Comparison of ENCODE assay signal across 1 cellular context in the genomic region with DNA sequence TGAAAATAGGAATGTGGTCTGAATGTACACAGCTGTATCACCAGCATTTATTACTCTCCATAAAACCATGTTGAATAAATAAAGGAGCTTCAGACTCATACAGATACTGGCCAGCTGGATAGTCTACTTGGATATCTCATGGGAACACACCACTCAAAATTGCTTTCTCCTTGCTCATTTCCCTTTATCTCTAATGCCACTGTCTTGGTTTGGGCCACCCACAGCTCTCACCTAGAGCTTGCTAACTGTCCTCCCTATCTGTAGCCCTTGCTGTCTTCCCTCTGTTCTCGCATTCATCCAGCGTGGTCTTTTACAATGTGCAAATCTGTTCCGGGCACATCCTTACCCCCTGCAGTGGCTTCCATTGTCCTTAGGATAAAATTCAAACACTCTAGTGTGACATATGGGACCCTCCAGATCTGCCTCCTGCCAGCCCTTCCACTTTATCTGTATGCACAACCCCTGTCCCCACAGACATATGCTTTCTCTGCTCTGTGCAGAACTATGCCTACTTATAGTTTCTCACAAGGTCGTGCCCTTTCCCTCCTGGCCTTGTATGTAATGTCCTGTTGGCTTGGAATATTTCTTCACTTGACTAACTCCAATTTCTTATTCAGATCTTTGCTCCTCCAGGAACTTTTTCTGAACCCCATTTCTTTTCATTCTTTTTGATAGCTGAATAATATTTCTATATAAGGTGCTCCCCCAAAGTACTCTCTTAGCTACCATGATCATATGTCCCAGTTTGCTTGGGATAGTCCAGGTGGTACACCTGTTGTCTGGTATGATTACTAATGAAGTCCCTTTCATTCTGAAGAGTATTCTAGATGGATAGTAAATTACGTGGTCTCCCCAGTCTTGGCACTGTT.
TF ChIP-seq lines count a peak whose summit lies in the region.

No MANE protein-coding gene starts in this region.

TF ChIP-seq in IMR-90, 13 proteins besides CTCF, POLR2A, EP300 and RAD21:
- no peak for TF ChIP-seq FOS (IDR thresholded peaks at IDR 0.05; ENCODE audit: low read depth, low read length)
- TF ChIP-seq RFX5 (IDR thresholded peaks at IDR 0.05; ENCODE audit: low read depth, low read length) = no peak
- no peak for TF ChIP-seq CHD1 (IDR thresholded peaks at IDR 0.05; ENCODE audit: low read depth, low read length)
- no peak for TF ChIP-seq MAFK (IDR thresholded peaks at IDR 0.05; ENCODE audit: low read depth, low read length)
- no peak for TF ChIP-seq CEBPB (IDR thresholded peaks at IDR 0.05; ENCODE audit: low read depth, low read length)
- no peak for TF ChIP-seq MAZ (IDR thresholded peaks at IDR 0.05; ENCODE audit: borderline replicate concordance, low read depth, low read length)
- TF ChIP-seq, protein P1, sequence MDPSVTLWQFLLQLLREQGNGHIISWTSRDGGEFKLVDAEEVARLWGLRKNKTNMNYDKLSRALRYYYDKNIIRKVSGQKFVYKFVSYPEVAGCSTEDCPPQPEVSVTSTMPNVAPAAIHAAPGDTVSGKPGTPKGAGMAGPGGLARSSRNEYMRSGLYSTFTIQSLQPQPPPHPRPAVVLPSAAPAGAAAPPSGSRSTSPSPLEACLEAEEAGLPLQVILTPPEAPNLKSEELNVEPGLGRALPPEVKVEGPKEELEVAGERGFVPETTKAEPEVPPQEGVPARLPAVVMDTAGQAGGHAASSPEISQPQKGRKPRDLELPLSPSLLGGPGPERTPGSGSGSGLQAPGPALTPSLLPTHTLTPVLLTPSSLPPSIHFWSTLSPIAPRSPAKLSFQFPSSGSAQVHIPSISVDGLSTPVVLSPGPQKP (IDR thresholded peaks at IDR 0.05; ENCODE audit: borderline replicate concordance, low read depth, low read length) = no peak
- TF ChIP-seq SMC3 (IDR thresholded peaks at IDR 0.05; ENCODE audit: low read depth, low read length) = no peak
- TF ChIP-seq BHLHE40 (IDR thresholded peaks at IDR 0.05; ENCODE audit: low read depth, low read length) = no peak
- TF ChIP-seq RCOR1 (IDR thresholded peaks at IDR 0.05; ENCODE audit: insufficient replicate concordance, low read length) = no peak
- TF ChIP-seq NFE2L2 (IDR thresholded peaks at IDR 0.05; ENCODE audit: low read depth, low read length) = no peak
- TF ChIP-seq, protein P2, sequence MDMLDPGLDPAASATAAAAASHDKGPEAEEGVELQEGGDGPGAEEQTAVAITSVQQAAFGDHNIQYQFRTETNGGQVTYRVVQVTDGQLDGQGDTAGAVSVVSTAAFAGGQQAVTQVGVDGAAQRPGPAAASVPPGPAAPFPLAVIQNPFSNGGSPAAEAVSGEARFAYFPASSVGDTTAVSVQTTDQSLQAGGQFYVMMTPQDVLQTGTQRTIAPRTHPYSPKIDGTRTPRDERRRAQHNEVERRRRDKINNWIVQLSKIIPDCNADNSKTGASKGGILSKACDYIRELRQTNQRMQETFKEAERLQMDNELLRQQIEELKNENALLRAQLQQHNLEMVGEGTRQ (IDR thresholded peaks at IDR 0.05; ENCODE audit: low read depth, low read length) = no peak
- TF ChIP-seq MXI1 (IDR thresholded peaks at IDR 0.05; ENCODE audit: borderline replicate concordance, low read depth, low read length) = no peak
